ENCODE assay signal across 8 cellular contexts in the genomic region with DNA sequence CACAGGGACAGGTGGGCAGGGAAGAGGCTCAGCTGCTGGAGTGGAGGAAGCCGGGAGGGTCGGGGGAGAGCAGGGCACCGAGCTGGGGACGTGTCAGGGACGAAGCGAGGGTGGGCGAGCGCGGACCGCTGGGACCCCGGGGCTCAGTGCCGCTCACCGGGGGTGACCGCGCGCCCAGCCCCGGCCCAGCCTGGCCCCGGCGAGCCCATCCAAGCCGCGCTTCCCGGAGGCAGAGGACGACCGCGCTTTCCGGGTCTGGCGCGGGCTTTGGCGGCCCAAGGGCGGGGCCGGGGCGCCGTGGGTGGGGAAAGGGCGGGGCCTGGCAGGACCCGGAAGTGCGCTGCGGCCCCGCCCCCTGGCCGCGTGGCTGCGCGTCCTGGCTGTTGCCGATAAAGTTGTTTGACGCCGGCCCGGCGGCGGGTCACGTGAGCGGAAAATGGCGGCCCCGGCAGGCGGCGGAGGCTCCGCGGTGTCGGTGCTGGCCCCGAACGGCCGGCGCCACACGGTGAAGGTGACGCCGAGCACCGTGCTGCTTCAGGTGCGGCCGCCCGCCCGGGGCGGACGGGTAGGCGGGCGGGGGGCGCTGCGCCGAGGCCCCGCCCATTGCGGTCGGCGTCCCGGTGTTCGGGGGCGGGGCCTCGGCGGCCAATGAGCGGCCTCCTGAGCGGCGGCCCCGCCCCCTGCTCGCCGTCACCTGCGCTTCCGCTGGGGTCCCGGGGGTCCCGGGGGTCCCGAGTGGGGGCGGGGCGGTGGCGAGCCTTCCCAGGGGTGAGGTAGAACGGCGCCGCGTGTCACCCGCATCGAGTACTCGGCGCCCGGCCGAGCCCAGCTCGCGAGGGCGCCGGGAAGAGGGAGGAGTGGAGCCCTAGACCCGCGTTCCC. TPM values are rescaled to one million over a fixed set of nuclear protein-coding genes. Genes with fewer than 3 reads are reported as not detected.
DNase-seq lines count a peak whose midpoint lies in the region; ATAC-seq and TF ChIP-seq lines count a peak whose summit lies in the region.

A gene with protein sequence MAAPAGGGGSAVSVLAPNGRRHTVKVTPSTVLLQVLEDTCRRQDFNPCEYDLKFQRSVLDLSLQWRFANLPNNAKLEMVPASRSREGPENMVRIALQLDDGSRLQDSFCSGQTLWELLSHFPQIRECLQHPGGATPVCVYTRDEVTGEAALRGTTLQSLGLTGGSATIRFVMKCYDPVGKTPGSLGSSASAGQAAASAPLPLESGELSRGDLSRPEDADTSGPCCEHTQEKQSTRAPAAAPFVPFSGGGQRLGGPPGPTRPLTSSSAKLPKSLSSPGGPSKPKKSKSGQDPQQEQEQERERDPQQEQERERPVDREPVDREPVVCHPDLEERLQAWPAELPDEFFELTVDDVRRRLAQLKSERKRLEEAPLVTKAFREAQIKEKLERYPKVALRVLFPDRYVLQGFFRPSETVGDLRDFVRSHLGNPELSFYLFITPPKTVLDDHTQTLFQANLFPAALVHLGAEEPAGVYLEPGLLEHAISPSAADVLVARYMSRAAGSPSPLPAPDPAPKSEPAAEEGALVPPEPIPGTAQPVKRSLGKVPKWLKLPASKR (plus strand): TSS at position 419 of the 881 bp plus-strand sequence. CDS start 18 bp downstream, at position 437.

- intact Hi-C loops in PC-9 (cut with micrococcal nuclease; ENCODE audit: unreplicated experiment) = no loop called here

- peaks cover 4% of the 10 kb centered on the region; the same call in 1 of the 2 replicates for H3K79me2 ChIP-seq in PC-9 (ENCODE audit: low read depth)

- 0 out of 2 replicates have a peak, but pooled peaks cover 5% of the 10 kb centered on the region for H4K20me1 ChIP-seq in PC-9 (ENCODE audit: insufficient read depth)

- H3K9me3 ChIP-seq in HUES64 (ENCODE audit: insufficient read depth, low read depth, low read length) = peaks cover 3% of the 10 kb centered on the region; the same call in 1 of the 2 replicates
- no peaks in the 10 kb centered on the region for H3K9me3 ChIP-seq in PC-9 (ENCODE audit: insufficient read depth, low read depth)
- no peaks in the 10 kb centered on the region for H3K9me3 ChIP-seq in muscle layer of duodenum (ENCODE audit: control insufficient read depth in 1 of 2, low read length in 2 of 2)

- peak within 1 kb of the TSS; percentile 98 for H3K27ac Mint-ChIP-seq in activated T-cell treated with anti-CD3 and anti-CD28 coated beads, Interleukin-2, amount 50 U/mL, for 24 hours

- H3K9ac ChIP-seq in HUES64 (ENCODE audit: low read depth, low read length) = peak within 1 kb of the TSS; percentile 96

- peak within 1 kb of the TSS; percentile 91 for H3K4me3 Mint-ChIP-seq in activated T-cell treated with anti-CD3 and anti-CD28 coated beads, Interleukin-2, amount 50 U/mL, for 24 hours

- peaks cover 28% of the 10 kb centered on the region for H3K36me3 Mint-ChIP-seq in activated T-cell treated with anti-CD3 and anti-CD28 coated beads, Interleukin-2, amount 50 U/mL, for 24 hours (ENCODE audit: low read depth)

- BruUV-seq in PC-9 (replicated peaks; lab: Mats Ljungman, UMichigan) = no TSS peak

- H3K4me1 ChIP-seq in HUES64 (ENCODE audit: insufficient read depth, low read length) (no peaks in the 10 kb centered on the region), PC-9 (replicated peaks; ENCODE audit: insufficient read depth) (peaks cover 29% of the 10 kb centered on the region), muscle layer of duodenum (ENCODE audit: control insufficient read depth in 1 of 2, insufficient read depth in 2 of 2, low read length in 2 of 2) (peaks cover 0 to 10% of the 10 kb centered on the region in 2 donors)

- DNase-seq in DMS 273 (lab: John Stamatoyannopoulos, UW; ENCODE audit: unreplicated experiment) (peak; percentile 95), PC-9 (peak; percentile 49 to 92)
- DNase-seq in activated T-cell treated with anti-CD3 and anti-CD28 coated beads, Interleukin-2, amount 50 U/mL, for 24 hours = peak; percentile 93
- peak; percentile 78 to 81 for DNase-seq in stimulated activated CD8-positive, alpha-beta memory T cell treated with anti-CD3 and anti-CD28 coated beads, Interleukin-7, amount 100 ng/mL, for 1 hour (ENCODE audit: low read depth in 2 of 2)

- H3K27me3 ChIP-seq in HUES64 (ENCODE audit: insufficient read depth, low read length) (peaks cover 27% of the 10 kb centered on the region), PC-9 (ENCODE audit: insufficient read depth, low read depth) (no peaks in the 10 kb centered on the region), muscle layer of duodenum (ENCODE audit: low read depth, low read length) (no peaks in the 10 kb centered on the region)

- CTCF ChIA-PET in PC-9 (lab: Charles Lee) = interaction anchor here (0.7 kb wide), 1 partner anchor 52 kb away, joined by 3 read pairs; no protein-coding TSS in a partner anchor

- peak within 1 kb of the TSS; percentile 73 for H3K4me3 ChIP-seq in HUES64 (ENCODE audit: low read length)
- H3K4me3 ChIP-seq in PC-9 = peak within 1 kb of the TSS; percentile 62
- H3K4me3 ChIP-seq in muscle layer of duodenum (ENCODE audit: low read depth in 1 of 2, low read length in 2 of 2) = peak within 1 kb of the TSS; percentile 72 to 78

- peak within 1 kb of the TSS; percentile 96 for H3K4me2 ChIP-seq in PC-9

- under 1% methylated on average over 115 of the region's 115 CpGs for WGBS in HUES64

- TF ChIP-seq CTCF in PC-9 (conservative IDR thresholded peaks at IDR 0.05) = no peak

- H3K27ac ChIP-seq in HUES64 (ENCODE audit: low read depth, low read length) = peak within 1 kb of the TSS; percentile 97
- H3K27ac ChIP-seq in PC-9 = peak within 1 kb of the TSS; percentile 57; the same call in 1 of the 2 replicates
- H3K27ac ChIP-seq in muscle layer of duodenum (ENCODE audit: low read length) = peak within 1 kb of the TSS; percentile 56

- H3K9me2 ChIP-seq in PC-9 (ENCODE audit: insufficient read depth) = no peaks in the 10 kb centered on the region

- POLR2A ChIA-PET in PC-9 (lab: Charles Lee; ENCODE audit: unreplicated experiment) = interaction anchor here (0.7 kb wide), 1 partner anchor 15 kb away, joined by 4 read pairs; no protein-coding TSS in a partner anchor

- no peaks in the 10 kb centered on the region for H3K9me3 Mint-ChIP-seq in activated T-cell treated with anti-CD3 and anti-CD28 coated beads, Interleukin-2, amount 50 U/mL, for 24 hours

- H3F3A ChIP-seq in PC-9 (ENCODE audit: insufficient read depth, low read depth) = peaks cover 32% of the 10 kb centered on the region

- peaks cover 12% of the 10 kb centered on the region for H3K36me3 ChIP-seq in HUES64 (ENCODE audit: insufficient read depth, low read length)
- no peaks in the 10 kb centered on the region for H3K36me3 ChIP-seq in PC-9 (ENCODE audit: low read depth)
- H3K36me3 ChIP-seq in muscle layer of duodenum (ENCODE audit: control insufficient read depth in 1 of 2, insufficient read depth in 2 of 2, low read length in 2 of 2) = peaks cover 0 to 3% of the 10 kb centered on the region in 2 donors

- peak within 1 kb of the TSS; percentile 87 for H2AFZ ChIP-seq in PC-9

- H3K27me3 Mint-ChIP-seq in activated T-cell treated with anti-CD3 and anti-CD28 coated beads, Interleukin-2, amount 50 U/mL, for 24 hours = no peaks in the 10 kb centered on the region

- peak; percentile 76 for ATAC-seq in GM21447 (IDR thresholded peaks at IDR 0.05; ENCODE audit: unreplicated experiment)
- peak; percentile 96 for ATAC-seq in esophagus mucosa

- H3K4me1 Mint-ChIP-seq in activated T-cell treated with anti-CD3 and anti-CD28 coated beads, Interleukin-2, amount 50 U/mL, for 24 hours (ENCODE audit: low read depth) = peaks cover 43% of the 10 kb centered on the region

RNA-seq across cellular contexts. Expression of the gene that starts here (rescaled TPM):
- polyA plus RNA-seq in HUES64 (2013, experiment 1 of 2) = 26.9 TPM
- polyA plus RNA-seq in HUES64 (2013, experiment 2 of 2) = 23.2 TPM
- 54.9 and 80.0 TPM in 2 replicates for total RNA-seq in PC-9 (2021)
- 19.0 TPM for total RNA-seq in esophagus mucosa

Comparison
In these comparisons a context has a peak if more than half of its experiments do, and no peak if none do; other contexts are left out.
1. Peak in every context shown above with its lines: DNase-seq, ATAC-seq, H3K4me3 ChIP-seq and H3K27ac ChIP-seq.